ENCODE assay signal across 20 cellular contexts in the genomic region with DNA sequence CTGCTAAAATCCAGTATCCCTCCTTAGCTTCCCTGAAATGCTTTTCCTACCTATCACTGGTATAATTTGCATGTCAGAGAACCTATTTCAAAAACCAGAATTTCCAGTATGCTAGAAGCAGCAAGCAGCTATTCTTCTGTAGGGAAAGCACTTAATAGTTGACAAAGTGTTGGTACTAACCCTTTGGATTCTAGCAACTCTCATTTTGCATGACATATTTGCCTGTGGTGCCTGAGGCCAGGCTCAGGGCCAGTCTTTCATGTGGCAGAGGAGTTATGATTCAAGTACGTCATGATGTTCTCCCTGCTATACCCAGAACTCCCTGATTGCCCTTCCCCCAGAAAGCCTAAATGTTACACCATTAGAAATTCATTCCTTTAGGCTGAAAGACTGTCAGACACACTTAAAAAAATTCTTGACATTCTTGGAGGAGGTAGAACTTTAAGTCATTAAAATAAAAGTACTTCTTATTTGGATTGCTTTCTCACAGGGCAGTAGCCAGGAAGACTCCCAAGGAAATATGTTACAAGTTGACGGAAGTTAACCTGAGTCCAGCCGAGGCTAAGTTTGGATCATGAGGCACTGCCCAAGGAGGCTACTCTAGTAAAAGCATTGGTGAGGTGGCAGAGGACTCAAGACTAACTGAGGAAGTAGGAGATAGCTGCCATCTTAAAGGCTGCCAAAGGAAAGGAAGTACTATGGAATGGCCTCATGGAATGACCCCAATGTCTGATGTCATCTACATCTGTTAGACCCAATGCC.
A peak's percentile ranks its signal among the peaks of the same experiment; 100 is the strongest.
DNase-seq lines count a peak whose midpoint lies in the region; ATAC-seq and TF ChIP-seq lines count a peak whose summit lies in the region.
"Had no signal": no experiment of that assay in that cellular context is flagged by ENCODE, and none has a peak within 500 bp of the region (broad histone marks: within the 10 kb centered on the region; RNA-seq: fewer than 3 reads in every experiment).

No MANE protein-coding gene starts in this region.

- H3K9ac ChIP-seq in HUES48 (ENCODE audit: low read depth, low read length), result no peak overlapping the region

- H3K4me3 ChIP-seq in HUES48 (ENCODE audit: low read depth, low read length), result peak overlapping the region; percentile 18; the same call in 1 of the 2 replicates
- no peak overlapping the region for H3K4me3 ChIP-seq in epithelial cell of proximal tubule (ENCODE audit: low read depth, low read length)
- H3K4me3 ChIP-seq in left lung, result no peak overlapping the region

- H3K27me3 Mint-ChIP-seq in type B pancreatic cell, result no peaks in the 10 kb centered on the region
- H3K27me3 Mint-ChIP-seq: CD4-positive, alpha-beta T cell had no signal

- H3K27ac Mint-ChIP-seq in type B pancreatic cell, result peak overlapping the region; percentile 21
- H3K27ac Mint-ChIP-seq: B cell; CD4-positive, alpha-beta T cell had no signal

- peak; percentile 6 for DNase-seq in epithelial cell of proximal tubule (ENCODE audit: low read depth)
- DNase-seq in left lung, result peak in 1 of 2 donors; percentile 41
- DNase-seq in type B pancreatic cell (ENCODE audit: extremely low spot score, unreplicated experiment), result no peak
- no peak for DNase-seq in HuH-7 (ENCODE audit: low spot score)
- DNase-seq in effector CD8-positive, alpha-beta T cell (lab: John Stamatoyannopoulos, UW), result no peak
- DNase-seq in stimulated activated CD4-positive, alpha-beta T cell treated with anti-CD3 and anti-CD28 coated beads, Interleukin-2, amount 100 ng/mL, for 48 hours, result no peak
- DNase-seq: ACHN; Calu3; CD4-positive, alpha-beta T cell; DMS79 treated with DMSO at 0.1 percent for 48 hours; GF-D8; NCI-H1417; NCI-H1930; NCI-H2171 treated with DMSO at 0.1 percent for 48 hours; NCI-H510A; SHP77 had no signal

- H3K4me1 Mint-ChIP-seq in type B pancreatic cell (ENCODE audit: unreplicated experiment), result peaks cover 31% of the 10 kb centered on the region
- H3K4me1 Mint-ChIP-seq: B cell had no signal

- H3K27me3 ChIP-seq in HUES48 (ENCODE audit: control insufficient read depth, insufficient read depth, low read length), result no peaks in the 10 kb centered on the region
- no peaks in the 10 kb centered on the region for H3K27me3 ChIP-seq in left lung

- intact Hi-C loops in left lung (cut with DNase I), result no loop called here

- ATAC-seq in left lung, result peak; percentile 85
- no peak for ATAC-seq in activated CD4-positive, CD25-positive, alpha-beta regulatory T cell treated with anti-CD3 and anti-CD28 coated beads, Interleukin-2, amount 50 U/mL, for 24 hours
- ATAC-seq: HepG2 had no signal

- TF ChIP-seq CTCF in epithelial cell of proximal tubule (conservative IDR thresholded peaks at IDR 0.05; ENCODE audit: low read depth, low read length) (no peak), left lung (IDR thresholded peaks at IDR 0.05) (no peak), type B pancreatic cell (conservative IDR thresholded peaks at IDR 0.05) (no peak)

- H3K9me3 Mint-ChIP-seq in type B pancreatic cell, result no peaks in the 10 kb centered on the region

- H3K27ac ChIP-seq in HUES48 (ENCODE audit: low read depth, low read length) (peak overlapping the region; percentile 43), left lung (no peak overlapping the region)

- H3K36me3 ChIP-seq in HUES48 (ENCODE audit: control insufficient read depth, insufficient read depth, low read length) (no peaks in the 10 kb centered on the region), left lung (no peaks in the 10 kb centered on the region)

- H3K36me3 Mint-ChIP-seq in type B pancreatic cell, result no peaks in the 10 kb centered on the region

- H3K4me3 Mint-ChIP-seq in type B pancreatic cell, result no peak overlapping the region
- H3K4me3 Mint-ChIP-seq: B cell; CD4-positive, alpha-beta T cell had no signal

- peaks cover 57% of the 10 kb centered on the region for H3K4me1 ChIP-seq in HUES48 (ENCODE audit: control insufficient read depth, insufficient read depth, low read length)
- H3K4me1 ChIP-seq in left lung, result no peaks in the 10 kb centered on the region

- H3K9me3 ChIP-seq in HUES48 (ENCODE audit: control insufficient read depth, insufficient read depth, low read length), result no peaks in the 10 kb centered on the region
- no peaks in the 10 kb centered on the region for H3K9me3 ChIP-seq in left lung
